In the genomic region with DNA sequence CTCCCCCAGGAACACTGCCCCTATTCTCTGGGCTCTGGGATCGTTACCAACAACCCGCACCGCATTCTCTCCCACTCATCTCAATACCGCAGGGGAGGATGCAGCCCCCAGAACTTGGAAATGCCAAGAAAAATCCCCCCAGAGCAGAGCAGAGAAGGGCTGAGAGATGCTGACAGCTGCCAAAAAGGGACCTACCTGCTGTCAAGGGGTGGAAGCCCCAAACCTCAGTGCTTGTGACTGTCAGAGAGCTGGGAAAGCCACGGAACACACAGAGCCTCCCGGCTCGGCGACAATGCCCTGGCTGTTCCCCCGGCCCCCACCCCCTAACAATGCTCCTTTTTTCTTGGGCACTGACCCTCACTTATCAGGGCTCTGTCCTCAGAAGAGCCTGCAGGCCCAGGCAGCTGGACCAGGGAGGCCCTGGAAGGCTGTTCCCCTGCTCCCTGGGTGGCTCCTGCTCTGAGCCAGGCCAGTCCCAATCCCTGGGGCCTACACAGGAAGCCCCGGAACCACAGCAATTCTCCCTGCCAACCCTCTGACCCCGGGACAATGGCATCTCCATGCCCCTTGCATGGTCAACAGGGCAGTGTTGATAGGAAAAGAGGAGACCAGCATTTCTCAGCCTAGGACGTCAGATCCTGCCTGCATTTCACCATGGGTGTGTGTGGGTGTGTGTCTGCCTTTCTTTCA, we compare ENCODE assay signal across 10 cellular contexts.
DNase-seq lines count a peak whose midpoint lies in the region; ATAC-seq and TF ChIP-seq lines count a peak whose summit lies in the region.
"Had no signal": no experiment of that assay in that cellular context is flagged by ENCODE, and none has a peak within 500 bp of the region (broad histone marks: within the 10 kb centered on the region; RNA-seq: fewer than 3 reads in every experiment).

No MANE protein-coding gene starts in this region.

- no peaks in the 10 kb centered on the region for H3K36me3 Mint-ChIP-seq in GM23338 (ENCODE audit: low read depth)

- peaks cover 6% of the 10 kb centered on the region; the same call in 1 of the 2 replicates for H4K20me1 ChIP-seq in GM23338 (replicated peaks; ENCODE audit: insufficient read depth)

- peaks cover 53% of the 10 kb centered on the region for H3K4me1 ChIP-seq in GM23338 (ENCODE audit: insufficient read depth)
- peaks cover 15 to 36% of the 10 kb centered on the region in 2 donors for H3K4me1 ChIP-seq in ascending aorta
- peaks cover 100% of the 10 kb centered on the region for H3K4me1 ChIP-seq in left ventricle myocardium inferior
- peaks cover 0 to 95% (median 84%) of the 10 kb centered on the region in 4 donors for H3K4me1 ChIP-seq in sigmoid colon

- H3K9me3 Mint-ChIP-seq in GM23338: no peaks in the 10 kb centered on the region; the same call in 2 of the 3 replicates
- H3K9me3 Mint-ChIP-seq: activated T-cell treated with anti-CD3 and anti-CD28 coated beads, Interleukin-2, amount 50 U/mL, for 72 hours had no signal

- ATAC-seq in GM23338 (no peak), HG03342 (IDR thresholded peaks at IDR 0.05; ENCODE audit: unreplicated experiment) (no peak), HG03520 (IDR thresholded peaks at IDR 0.05; ENCODE audit: unreplicated experiment) (no peak)
- ATAC-seq: stimulated activated naive CD8-positive, alpha-beta T cell treated with anti-CD3 and anti-CD28 coated beads, Interleukin-15, Interleukin-2, amounts not matched to agents 100 U/mL and 50 U/mL, for 24 hours had no signal

- H3K4me1 Mint-ChIP-seq in GM23338: peaks cover 75% of the 10 kb centered on the region

- H3K9me3 ChIP-seq in ascending aorta (no peaks in the 10 kb centered on the region), left ventricle myocardium inferior (replicated peaks) (no peaks in the 10 kb centered on the region), sigmoid colon (no peaks in the 10 kb centered on the region)

- H3K27me3 ChIP-seq in GM23338 (ENCODE audit: insufficient read depth) (no peaks in the 10 kb centered on the region), ascending aorta (no peaks in the 10 kb centered on the region), left ventricle myocardium inferior (ENCODE audit: low read depth) (no peaks in the 10 kb centered on the region), sigmoid colon (no peaks in the 10 kb centered on the region)

- peaks cover 78% of the 10 kb centered on the region for H3K79me2 ChIP-seq in GM23338 (replicated peaks; ENCODE audit: insufficient read depth)

- no peak for TF ChIP-seq POLR2A in sigmoid colon (IDR thresholded peaks at IDR 0.05)

- WGBS in sigmoid colon, 2 donors: 82 to 86% methylated on average over 12 of the region's 12 CpGs

- no peak overlapping the region for H3K4me3 Mint-ChIP-seq in GM23338
- H3K4me3 Mint-ChIP-seq: activated T-cell treated with anti-CD3 and anti-CD28 coated beads, Interleukin-2, amount 50 U/mL, for 72 hours had no signal

- TF ChIP-seq EP300 in sigmoid colon (IDR thresholded peaks at IDR 0.05): no peak

- no peaks in the 10 kb centered on the region for H3K9me2 ChIP-seq in GM23338 (ENCODE audit: insufficient read depth)

- TF ChIP-seq CTCF in GM23338 (conservative IDR thresholded peaks at IDR 0.05; ENCODE audit: low read depth in 2 of 2): no peak
- no peak for TF ChIP-seq CTCF in ascending aorta (IDR thresholded peaks at IDR 0.05)
- no peak for TF ChIP-seq CTCF in left ventricle myocardium inferior (IDR thresholded peaks at IDR 0.05; ENCODE audit: borderline replicate concordance)
- no peak for TF ChIP-seq CTCF in sigmoid colon (IDR thresholded peaks at IDR 0.05)

- H3F3A ChIP-seq in GM23338 (replicated peaks; ENCODE audit: low read depth): no peaks in the 10 kb centered on the region

- intact Hi-C loops in ascending aorta (cut with DNase I) (no loop called here), left ventricle myocardium inferior (cut with micrococcal nuclease) (no loop called here), sigmoid colon (cut with DNase I) (loop anchor here (1.0 kb wide), 1 partner anchor 76 kb away; no protein-coding TSS in a partner anchor)

- no peak for DNase-seq in GM23338 (ENCODE audit: low spot score)
- no peak for DNase-seq in ascending aorta (ENCODE audit: low spot score in 2 of 2)
- no peak for DNase-seq in left ventricle myocardium inferior
- peak; percentile 82 for DNase-seq in sigmoid colon
- DNase-seq in glomerular visceral epithelial cell (ENCODE audit: extremely low spot score): no peak
- no peak for DNase-seq in activated T-cell treated with anti-CD3 and anti-CD28 coated beads, Interleukin-2, amount 50 U/mL, for 48 hours
- DNase-seq: activated T-cell treated with anti-CD3 and anti-CD28 coated beads, Interleukin-2, amount 50 U/mL, for 72 hours; stimulated activated naive CD8-positive, alpha-beta T cell treated with anti-CD3 and anti-CD28 coated beads, Interleukin-15, Interleukin-2, amounts not matched to agents 100 U/mL and 50 U/mL, for 24 hours had no signal

- no peak overlapping the region for H3K27ac ChIP-seq in GM23338 (ENCODE audit: low read depth)
- peak overlapping the region; percentile 8 to 60 for H3K27ac ChIP-seq in ascending aorta
- peak overlapping the region; percentile 94 for H3K27ac ChIP-seq in left ventricle myocardium inferior (replicated peaks)
- H3K27ac ChIP-seq in sigmoid colon: peak overlapping the region; percentile 74 to 94 (median 78)

- H3K4me3 ChIP-seq in GM23338 (no peak overlapping the region), ascending aorta (no peak overlapping the region), left ventricle myocardium inferior (no peak overlapping the region), sigmoid colon (no peak overlapping the region)

- H3K36me3 ChIP-seq in GM23338 (ENCODE audit: insufficient read depth) (no peaks in the 10 kb centered on the region), ascending aorta (no peaks in the 10 kb centered on the region), left ventricle myocardium inferior (no peaks in the 10 kb centered on the region), sigmoid colon (no peaks in the 10 kb centered on the region)

- H2AFZ ChIP-seq in GM23338: no peak overlapping the region

- H3K27me3 Mint-ChIP-seq in GM23338 (ENCODE audit: insufficient read depth, low read depth, poor library complexity): peaks cover 25% of the 10 kb centered on the region

- H3K27ac Mint-ChIP-seq in GM23338: peak overlapping the region; percentile 51; the same call in 1 of the 2 replicates
- H3K27ac Mint-ChIP-seq: activated T-cell treated with anti-CD3 and anti-CD28 coated beads, Interleukin-2, amount 50 U/mL, for 72 hours had no signal

- no peak overlapping the region; the same call in 1 of the 2 replicates for H3K4me2 ChIP-seq in GM23338

TF ChIP-seq in GM23338, 12 proteins besides CTCF, POLR2A, EP300 and RAD21 (continues in another document):
- TF ChIP-seq ZNF331 (CRISPR knock-in tag; IDR thresholded peaks at IDR 0.05; ENCODE audit: low read depth): no peak
- no peak for TF ChIP-seq EZH2 (IDR thresholded peaks at IDR 0.05; ENCODE audit: low read depth, unreplicated experiment)
- TF ChIP-seq, protein P1, sequence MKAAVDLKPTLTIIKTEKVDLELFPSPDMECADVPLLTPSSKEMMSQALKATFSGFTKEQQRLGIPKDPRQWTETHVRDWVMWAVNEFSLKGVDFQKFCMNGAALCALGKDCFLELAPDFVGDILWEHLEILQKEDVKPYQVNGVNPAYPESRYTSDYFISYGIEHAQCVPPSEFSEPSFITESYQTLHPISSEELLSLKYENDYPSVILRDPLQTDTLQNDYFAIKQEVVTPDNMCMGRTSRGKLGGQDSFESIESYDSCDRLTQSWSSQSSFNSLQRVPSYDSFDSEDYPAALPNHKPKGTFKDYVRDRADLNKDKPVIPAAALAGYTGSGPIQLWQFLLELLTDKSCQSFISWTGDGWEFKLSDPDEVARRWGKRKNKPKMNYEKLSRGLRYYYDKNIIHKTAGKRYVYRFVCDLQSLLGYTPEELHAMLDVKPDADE (IDR thresholded peaks at IDR 0.05): no peak
- TF ChIP-seq EZH2phosphoT487 (IDR thresholded peaks at IDR 0.05; ENCODE audit: unreplicated experiment): no peak
- no peak for TF ChIP-seq JUNB (IDR thresholded peaks at IDR 0.05; ENCODE audit: unreplicated experiment)
